In the genomic region with DNA sequence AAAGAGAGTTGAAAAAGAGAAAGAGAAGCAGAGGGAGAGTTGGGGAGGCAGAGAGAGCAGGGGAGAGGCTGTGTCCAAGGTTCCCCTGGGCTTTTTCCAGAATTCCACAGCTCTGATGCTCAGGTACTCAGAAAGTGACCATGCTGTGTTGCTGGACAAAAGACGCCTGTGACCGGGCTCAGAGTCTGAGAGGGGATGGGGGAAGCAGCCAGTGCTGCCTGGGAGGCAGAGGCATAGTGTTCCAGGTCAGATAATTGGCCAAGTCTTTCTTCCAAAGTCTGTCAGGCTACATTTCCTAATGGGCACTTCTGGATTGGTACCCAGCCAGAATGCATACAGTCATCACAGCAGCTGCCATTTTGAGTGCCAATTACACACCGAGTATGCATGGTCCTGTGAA, we compare ENCODE assay signal across 31 cellular contexts.
"Had no signal": no experiment of that assay in that cellular context is flagged by ENCODE, and none has a peak within 500 bp of the region (broad histone marks: within the 10 kb centered on the region; RNA-seq: fewer than 3 reads in every experiment).

No MANE protein-coding gene starts in this region.

- DNase-seq: activated CD4-positive, alpha-beta memory T cell treated with anti-CD3 and anti-CD28 coated beads for 36 hours; activated CD4-positive, alpha-beta T cell treated with anti-CD3 and anti-CD28 coated beads for 36 hours; activated CD4-positive, alpha-beta T cell treated with anti-CD3 and anti-CD28 coated beads, Interleukin-2, amount 10 ng/mL, durations not matched to agents 24 days and 14 days; activated CD4-positive, CD25-positive, alpha-beta regulatory T cell; activated CD4-positive, CD25-positive, alpha-beta regulatory T cell treated with anti-CD3 and anti-CD28 coated beads, Interleukin-2, amount 50 U/mL, for 72 hours; activated CD8-positive, alpha-beta memory T cell treated with anti-CD3 and anti-CD28 coated beads, Interleukin-2, amount 10 ng/mL, durations not matched to agents 7 days and 5 days; activated CD8-positive, alpha-beta memory T cell treated with anti-CD3 and anti-CD28 coated beads, Interleukin-2, amount 50 U/mL, for 4 hours; activated CD8-positive, alpha-beta T cell treated with anti-CD3 and anti-CD28 coated beads, Interleukin-2, amount 10 ng/mL, durations not matched to agents 7 days and 5 days; activated effector memory CD4-positive, alpha-beta T cell treated with anti-CD3 and anti-CD28 coated beads, Interleukin-2, amount 50 U/mL, for 16 hours; activated naive CD4-positive, alpha-beta T cell treated with anti-CD3 and anti-CD28 coated beads for 36 hours; activated naive CD8-positive, alpha-beta T cell treated with anti-CD3 and anti-CD28 coated beads for 36 hours; activated naive CD8-positive, alpha-beta T cell treated with anti-CD3 and anti-CD28 coated beads, Interleukin-2, amount 50 U/mL, for 24 hours; activated T-cell treated with anti-CD3 and anti-CD28 coated beads, Interleukin-2, amount 50 U/mL, for 1 hour; activated T-cell treated with anti-CD3 and anti-CD28 coated beads, Interleukin-2, amount 50 U/mL, for 48 hours; adrenal gland; amygdala; aorta; body of pancreas; caudate nucleus; dorsolateral prefrontal cortex; effector memory CD4-positive, alpha-beta T cell; endodermal cell; foreskin fibroblast; T-helper 2 cell had no signal

- H3K4me3 Mint-ChIP-seq: activated CD4-positive, alpha-beta memory T cell treated with anti-CD3 and anti-CD28 coated beads for 36 hours; activated CD4-positive, alpha-beta T cell treated with anti-CD3 and anti-CD28 coated beads for 36 hours; activated CD4-positive, alpha-beta T cell treated with anti-CD3 and anti-CD28 coated beads, Interleukin-2, amount 10 ng/mL, durations not matched to agents 24 days and 14 days; activated CD8-positive, alpha-beta memory T cell treated with anti-CD3 and anti-CD28 coated beads, Interleukin-2, amount 10 ng/mL, durations not matched to agents 7 days and 5 days; activated CD8-positive, alpha-beta T cell treated with anti-CD3 and anti-CD28 coated beads, Interleukin-2, amount 10 ng/mL, durations not matched to agents 7 days and 5 days; activated naive CD4-positive, alpha-beta T cell treated with anti-CD3 and anti-CD28 coated beads for 36 hours; activated naive CD4-positive, alpha-beta T cell treated with anti-CD3 and anti-CD28 coated beads, Interleukin-2, amount 50 U/mL, for 24 hours; activated naive CD8-positive, alpha-beta T cell treated with anti-CD3 and anti-CD28 coated beads for 36 hours; activated naive CD8-positive, alpha-beta T cell treated with anti-CD3 and anti-CD28 coated beads, Interleukin-2, amount 50 U/mL, for 24 hours; activated T-helper 1 cell treated with anti-CD3 and anti-CD28 coated beads, Interleukin-12 subunit alpha, Interleukin-12 subunit beta, Interleukin-2, Interleukin-4 antibody, amounts not matched to agents 30 ng/mL and 10 ng/mL and 1 ng/mL, durations not matched to agents 14 hours and 24 hours and 36 hours; dendritic cell treated with granulocyte-macrophage colony-stimulating factor and Interleukin-4, amounts not matched to agents 40 ng/mL and 50 ng/mL, for 4 days; endodermal cell had no signal

- H3K4me3 ChIP-seq: adrenal gland, body of pancreas, coronary artery, dorsolateral prefrontal cortex had no signal

- H3K27me3 ChIP-seq: adrenal gland, body of pancreas, dorsolateral prefrontal cortex had no signal

- ATAC-seq: activated CD4-positive, alpha-beta T cell treated with anti-CD3 and anti-CD28 coated beads for 36 hours; activated CD8-positive, alpha-beta memory T cell treated with anti-CD3 and anti-CD28 coated beads, Interleukin-2, amount 10 ng/mL, durations not matched to agents 7 days and 5 days; activated CD8-positive, alpha-beta T cell treated with anti-CD3 and anti-CD28 coated beads, Interleukin-2, amount 10 ng/mL, durations not matched to agents 7 days and 5 days; activated naive CD8-positive, alpha-beta T cell treated with anti-CD3 and anti-CD28 coated beads, Interleukin-2, amount 50 U/mL, for 24 hours; body of pancreas; esophagus mucosa had no signal

- H3K9me3 Mint-ChIP-seq: activated naive CD4-positive, alpha-beta T cell treated with anti-CD3 and anti-CD28 coated beads, Interleukin-2, amount 50 U/mL, for 24 hours had no signal

- H3K27ac Mint-ChIP-seq: activated CD4-positive, alpha-beta memory T cell treated with anti-CD3 and anti-CD28 coated beads for 36 hours; activated CD4-positive, alpha-beta T cell treated with anti-CD3 and anti-CD28 coated beads for 36 hours; activated CD4-positive, alpha-beta T cell treated with anti-CD3 and anti-CD28 coated beads, Interleukin-2, amount 10 ng/mL, durations not matched to agents 24 days and 14 days; activated CD8-positive, alpha-beta memory T cell treated with anti-CD3 and anti-CD28 coated beads, Interleukin-2, amount 10 ng/mL, durations not matched to agents 7 days and 5 days; activated CD8-positive, alpha-beta T cell treated with anti-CD3 and anti-CD28 coated beads, Interleukin-2, amount 10 ng/mL, durations not matched to agents 7 days and 5 days; activated naive CD4-positive, alpha-beta T cell treated with anti-CD3 and anti-CD28 coated beads for 36 hours; activated naive CD4-positive, alpha-beta T cell treated with anti-CD3 and anti-CD28 coated beads, Interleukin-2, amount 50 U/mL, for 24 hours; activated naive CD8-positive, alpha-beta T cell treated with anti-CD3 and anti-CD28 coated beads for 36 hours; activated naive CD8-positive, alpha-beta T cell treated with anti-CD3 and anti-CD28 coated beads, Interleukin-2, amount 50 U/mL, for 24 hours; activated T-helper 1 cell treated with anti-CD3 and anti-CD28 coated beads, Interleukin-12 subunit alpha, Interleukin-12 subunit beta, Interleukin-2, Interleukin-4 antibody, amounts not matched to agents 30 ng/mL and 10 ng/mL and 1 ng/mL, durations not matched to agents 14 hours and 24 hours and 36 hours; activated T-helper 2 cell treated with anti-CD3 and anti-CD28 coated beads, Interferon-gamma antibody, Interleukin-2, Interleukin-4, amounts not matched to agents 10 μg/mL and 5 μg/mL and 100 μg/mL, durations not matched to agents 14 hours and 24 hours and 36 hours; dendritic cell treated with granulocyte-macrophage colony-stimulating factor and Interleukin-4, amounts not matched to agents 40 ng/mL and 50 ng/mL, for 4 days; endodermal cell had no signal

- H3K27me3 Mint-ChIP-seq: activated CD4-positive, alpha-beta T cell treated with anti-CD3 and anti-CD28 coated beads, Interleukin-2, amount 10 ng/mL, durations not matched to agents 24 days and 14 days; activated CD8-positive, alpha-beta memory T cell treated with anti-CD3 and anti-CD28 coated beads, Interleukin-2, amount 10 ng/mL, durations not matched to agents 7 days and 5 days; activated naive CD4-positive, alpha-beta T cell treated with anti-CD3 and anti-CD28 coated beads, Interleukin-2, amount 50 U/mL, for 24 hours; activated naive CD8-positive, alpha-beta T cell treated with anti-CD3 and anti-CD28 coated beads for 36 hours; dendritic cell treated with granulocyte-macrophage colony-stimulating factor and Interleukin-4, amounts not matched to agents 40 ng/mL and 50 ng/mL, for 4 days had no signal

- H3K4me1 ChIP-seq: adrenal gland had no signal

- H3K36me3 Mint-ChIP-seq: activated CD8-positive, alpha-beta memory T cell treated with anti-CD3 and anti-CD28 coated beads, Interleukin-2, amount 10 ng/mL, durations not matched to agents 7 days and 5 days had no signal

- H3K27ac ChIP-seq: body of pancreas had no signal

- H3K4me1 Mint-ChIP-seq: activated CD4-positive, alpha-beta T cell treated with anti-CD3 and anti-CD28 coated beads for 36 hours; activated CD4-positive, alpha-beta T cell treated with anti-CD3 and anti-CD28 coated beads, Interleukin-2, amount 10 ng/mL, durations not matched to agents 24 days and 14 days; activated CD8-positive, alpha-beta memory T cell treated with anti-CD3 and anti-CD28 coated beads, Interleukin-2, amount 10 ng/mL, durations not matched to agents 7 days and 5 days; activated naive CD4-positive, alpha-beta T cell treated with anti-CD3 and anti-CD28 coated beads, Interleukin-2, amount 50 U/mL, for 24 hours; activated naive CD8-positive, alpha-beta T cell treated with anti-CD3 and anti-CD28 coated beads for 36 hours; activated naive CD8-positive, alpha-beta T cell treated with anti-CD3 and anti-CD28 coated beads, Interleukin-2, amount 50 U/mL, for 24 hours had no signal

- FAIRE-seq: frontal cortex had no signal
